18 cellular contexts compared by ENCODE assay signal in the genomic region with DNA sequence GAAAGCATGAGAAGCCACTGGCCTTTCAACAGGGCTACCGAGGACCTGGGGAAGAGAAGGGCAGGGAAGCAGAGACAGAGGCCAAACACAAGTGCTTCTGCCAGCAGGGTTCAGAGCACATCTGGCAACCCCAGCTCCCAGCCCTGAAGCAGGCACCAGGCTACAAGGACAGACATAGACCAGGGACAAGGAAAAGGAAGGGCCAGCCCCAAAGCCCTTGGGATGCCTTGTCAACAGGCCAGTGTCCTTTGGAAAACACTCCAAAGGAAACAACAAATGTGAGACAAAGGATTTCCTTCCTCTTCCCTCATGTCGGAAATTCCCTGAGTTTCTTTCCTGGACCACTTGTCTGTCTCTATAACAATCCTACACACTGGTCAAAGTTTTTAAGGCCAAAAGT. TPM values are rescaled to one million over a fixed set of nuclear protein-coding genes. Genes with fewer than 3 reads are reported as not detected.
"Had no signal": no experiment of that assay in that cellular context is flagged by ENCODE, and none has a peak within 500 bp of the region (broad histone marks: within the 10 kb centered on the region; RNA-seq: fewer than 3 reads in every experiment).

No MANE protein-coding gene starts in this region.

- H3K4me1 ChIP-seq: sigmoid colon had no signal

- DNase-seq: activated CD4-positive, alpha-beta T cell treated with anti-CD3 and anti-CD28 coated beads for 1 hour; activated CD4-positive, alpha-beta T cell treated with anti-CD3 and anti-CD28 coated beads, Interleukin-2, amount 50 U/mL, for 1 hour; activated CD8-positive, alpha-beta T cell treated with anti-CD3 and anti-CD28 coated beads, Interleukin-2, amount 10 ng/mL, durations not matched to agents 7 days and 5 days; aorta; brain microvascular endothelial cell; central memory CD4-positive, alpha-beta T cell; effector memory CD4-positive, alpha-beta T cell; left lung; occipital lobe; posterior cingulate gyrus; sigmoid colon; stimulated activated CD4-positive, alpha-beta T cell treated with anti-CD3 and anti-CD28 coated beads, Interleukin-2, amount 100 ng/mL, for 48 hours; stimulated activated CD8-positive, alpha-beta memory T cell treated with anti-CD3 and anti-CD28 coated beads, Interleukin-4, amount 100 ng/mL, for 48 hours; stimulated activated naive CD4-positive, alpha-beta T cell treated with Interleukin-2 at 50 U/mL for 16 hours; T-cell had no signal

- H3K27ac ChIP-seq: brain microvascular endothelial cell, left lung, sigmoid colon had no signal

- ATAC-seq: activated CD8-positive, alpha-beta T cell treated with anti-CD3 and anti-CD28 coated beads, Interleukin-2, amount 10 ng/mL, durations not matched to agents 7 days and 5 days; activated naive CD4-positive, alpha-beta T cell treated with anti-CD3 and anti-CD28 coated beads, Interleukin-2, amount 50 U/mL, for 72 hours; left lung; T-cell had no signal

- H3K4me3 ChIP-seq: left lung, sigmoid colon, smooth muscle cell had no signal

- H3K9me3 ChIP-seq: left lung, sigmoid colon had no signal

- H3K36me3 ChIP-seq: brain microvascular endothelial cell, left lung, sigmoid colon had no signal

- H3K27me3 ChIP-seq: brain microvascular endothelial cell, left lung, sigmoid colon had no signal

RNA-seq across cellular contexts. Expression of a gene that starts 59.2 kb away (rescaled TPM):
- total RNA-seq: endothelial cell of umbilical vein had no signal
